Comparison of ENCODE assay signal across 8 cellular contexts in the genomic region with DNA sequence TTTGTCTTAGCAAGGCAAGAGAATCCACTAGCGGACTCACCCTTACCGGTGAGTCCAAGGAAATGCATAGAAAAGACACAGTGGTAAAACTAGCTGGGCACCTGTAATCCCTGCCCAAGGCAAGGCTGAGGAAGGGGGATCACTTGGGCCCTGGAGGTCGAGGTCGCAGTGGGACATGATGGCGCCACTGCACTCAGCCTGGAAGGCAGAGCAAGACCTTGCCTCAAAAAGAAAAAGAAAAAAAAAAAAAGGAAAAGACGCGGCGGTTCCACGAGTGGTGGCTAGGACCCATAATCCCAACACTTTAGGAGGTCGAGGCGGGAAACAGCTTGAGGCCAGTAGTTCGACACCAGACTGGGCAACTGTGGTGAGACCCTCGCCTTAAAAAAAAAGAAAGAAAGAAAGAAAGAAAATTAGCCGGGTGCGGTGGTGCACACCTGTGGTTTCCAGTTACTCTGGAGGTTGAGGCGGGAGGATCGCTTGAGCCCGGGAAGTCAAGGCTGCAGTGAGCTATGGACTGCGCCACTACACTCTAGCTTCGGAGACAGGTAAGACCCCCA. TPM values are rescaled to one million over a fixed set of nuclear protein-coding genes. Genes with fewer than 3 reads are reported as not detected.
DNase-seq lines count a peak whose midpoint lies in the region; ATAC-seq and TF ChIP-seq lines count a peak whose summit lies in the region.

No MANE protein-coding gene starts in this region.

- no peaks in the 10 kb centered on the region for H3K27me3 ChIP-seq in CD4-positive, alpha-beta memory T cell (ENCODE audit: insufficient read depth, low read length)
- H3K27me3 ChIP-seq in Panc1 (ENCODE audit: control insufficient read depth, insufficient read depth, low read length), result no peaks in the 10 kb centered on the region

- H3K9me3 ChIP-seq in CD4-positive, alpha-beta memory T cell (ENCODE audit: control insufficient read depth in 1 of 2, low read length in 2 of 2), result no peaks in the 10 kb centered on the region
- no peaks in the 10 kb centered on the region for H3K9me3 ChIP-seq in Panc1 (ENCODE audit: control insufficient read depth, insufficient read depth, low read depth, low read length)

- peak overlapping the region; percentile 75 to 89 (median 84) for H3K4me3 Mint-ChIP-seq in CD4-positive, alpha-beta memory T cell
- peak overlapping the region; percentile 76 for H3K4me3 Mint-ChIP-seq in osteocyte (ENCODE audit: unreplicated experiment)

- peaks cover 0 to 2% (median 0%) of the 10 kb centered on the region in 8 donors for H3K9me3 Mint-ChIP-seq in CD4-positive, alpha-beta memory T cell
- H3K9me3 Mint-ChIP-seq in osteocyte (ENCODE audit: unreplicated experiment), result no peaks in the 10 kb centered on the region

- H3K36me3 ChIP-seq in CD4-positive, alpha-beta memory T cell (ENCODE audit: insufficient read depth, low read length), result no peaks in the 10 kb centered on the region
- no peaks in the 10 kb centered on the region for H3K36me3 ChIP-seq in Panc1 (ENCODE audit: control insufficient read depth, insufficient read depth, low read length)

- ATAC-seq in Panc1, result no peak
- ATAC-seq in GM18511 (IDR thresholded peaks at IDR 0.05; ENCODE audit: unreplicated experiment), result no peak

- in situ Hi-C loops in Panc1 (cut with HindIII; ENCODE audit: low pct_unique_long_range_greater_than_20kb, low sequenced_read_pairs), result no loop called here

- intact Hi-C loops in CD4-positive, alpha-beta memory T cell (cut with micrococcal nuclease), result loop anchor here (2.0 to 10.0 kb wide), 8 partner anchors 93 to 1906 kb away; partner anchors contain the start of genes BMI1, C10orf67, ENKUR and MLLT10
- intact Hi-C loops in Panc1 (cut with micrococcal nuclease; ENCODE audit: unreplicated experiment), result no loop called here

- peaks cover 26 to 40% (median 33%) of the 10 kb centered on the region in 4 donors for H3K4me1 Mint-ChIP-seq in CD4-positive, alpha-beta memory T cell
- peaks cover 32% of the 10 kb centered on the region for H3K4me1 Mint-ChIP-seq in osteocyte (ENCODE audit: unreplicated experiment)

- CTCF ChIA-PET in CD4-positive, alpha-beta memory T cell (lab: Charles Lee; ENCODE audit: partially characterized antibody), result interaction anchor here (0.8 to 1.1 kb wide), 3 partner anchors 11 to 90 kb away, joined by 3 read pairs; no protein-coding TSS in a partner anchor
- CTCF ChIA-PET in Panc1 (lab: Charles Lee), result interaction anchor here (0.7 kb wide), 1 partner anchor 84 kb away, joined by 3 read pairs; no protein-coding TSS in a partner anchor

- H3K27ac ChIP-seq in CD4-positive, alpha-beta memory T cell (ENCODE audit: low read depth, low read length), result peak overlapping the region; percentile 79
- H3K27ac ChIP-seq in Panc1 (ENCODE audit: low read length), result peak overlapping the region; percentile 73

- no TSS peak for BruUV-seq in Panc1 (replicated peaks; lab: Mats Ljungman, UMichigan)

- peak overlapping the region; percentile 90 to 97 (median 94) for H3K27ac Mint-ChIP-seq in CD4-positive, alpha-beta memory T cell
- H3K27ac Mint-ChIP-seq in osteocyte (ENCODE audit: unreplicated experiment), result peak overlapping the region; percentile 75

- POLR2A ChIA-PET in CD4-positive, alpha-beta memory T cell (lab: Charles Lee; ENCODE audit: partially characterized antibody), result interaction anchor here (0.6 to 5.3 kb wide), 11 partner anchors 9 to 1116 kb away, joined by 3 to 70 read pairs (median 6); partner anchors contain the start of gene C10orf67
- POLR2A ChIA-PET in Panc1 (lab: Charles Lee), result no interaction called here

- H3K4me3 ChIP-seq in CD4-positive, alpha-beta memory T cell (ENCODE audit: low read length in 2 of 2), result peak overlapping the region; percentile 70 to 82
- H3K4me3 ChIP-seq in Panc1 (ENCODE audit: low read depth in 2 of 2, low read length in 2 of 2) (peak overlapping the region; percentile 58 to 64), epithelial cell of esophagus (ENCODE audit: low read length) (peak overlapping the region; percentile 49)

- H3K27me3 Mint-ChIP-seq in CD4-positive, alpha-beta memory T cell, result no peaks in the 10 kb centered on the region
- H3K27me3 Mint-ChIP-seq in osteocyte (ENCODE audit: unreplicated experiment), result peaks cover 9% of the 10 kb centered on the region

- no peak for DNase-seq in CD4-positive, alpha-beta memory T cell
- DNase-seq in Panc1 (ENCODE audit: low read depth, low spot score), result no peak
- no peak for DNase-seq in epithelial cell of esophagus (ENCODE audit: low read depth)
- DNase-seq in osteocyte (ENCODE audit: extremely low spot score, unreplicated experiment), result no peak
- no peak for DNase-seq in A172 (ENCODE audit: low spot score)
- no peak for DNase-seq in kidney glomerular epithelial cell (lab: John Stamatoyannopoulos, UW)
- DNase-seq in NOMO-1 (lab: John Stamatoyannopoulos, UW; ENCODE audit: unreplicated experiment in 2 of 2), result no peak

- TF ChIP-seq CTCF in Panc1 (IDR thresholded peaks at IDR 0.05) (no peak), epithelial cell of esophagus (IDR thresholded peaks at IDR 0.05; ENCODE audit: insufficient read depth, low read depth, low read length, missing control alignments) (no peak), osteocyte (IDR thresholded peaks at IDR 0.05) (no peak)

- peaks cover 0 to 22% of the 10 kb centered on the region in 2 donors for H3K36me3 Mint-ChIP-seq in CD4-positive, alpha-beta memory T cell
- H3K36me3 Mint-ChIP-seq in osteocyte (ENCODE audit: unreplicated experiment), result peaks cover 11% of the 10 kb centered on the region

- H3K4me1 ChIP-seq in CD4-positive, alpha-beta memory T cell (ENCODE audit: insufficient read depth, low read length), result peaks cover 37% of the 10 kb centered on the region
- H3K4me1 ChIP-seq in Panc1 (ENCODE audit: control insufficient read depth, insufficient read depth, low read length), result peaks cover 9% of the 10 kb centered on the region; the same call in 1 of the 2 replicates

RNA-seq across cellular contexts. Expression of gene OTUD1, which starts 0.8 kb away (rescaled TPM):
- 10 to 100 TPM; 36.2 to 37.7 TPM for total RNA-seq in CD4-positive, alpha-beta memory T cell
- 10 to 100 TPM in 1 of 2 donors, 1 to 10 TPM in 1; 6.5 to 17.4 TPM for polyA plus RNA-seq in CD4-positive, alpha-beta memory T cell
- total RNA-seq in Panc1 (2021; ENCODE audit: unreplicated experiment) (2.8 TPM), osteocyte (10.6 and 11.0 TPM in 2 replicates)
- 1.7 TPM for polyA plus RNA-seq in Panc1 (2012; ENCODE audit: insufficient read length)
- total RNA-seq in A172 (2014; rRNA removed; shearing (Covaris generic)), result 2.3 and 4.7 TPM in 2 replicates
